ENCODE assay signal across 30 cellular contexts in the genomic region with DNA sequence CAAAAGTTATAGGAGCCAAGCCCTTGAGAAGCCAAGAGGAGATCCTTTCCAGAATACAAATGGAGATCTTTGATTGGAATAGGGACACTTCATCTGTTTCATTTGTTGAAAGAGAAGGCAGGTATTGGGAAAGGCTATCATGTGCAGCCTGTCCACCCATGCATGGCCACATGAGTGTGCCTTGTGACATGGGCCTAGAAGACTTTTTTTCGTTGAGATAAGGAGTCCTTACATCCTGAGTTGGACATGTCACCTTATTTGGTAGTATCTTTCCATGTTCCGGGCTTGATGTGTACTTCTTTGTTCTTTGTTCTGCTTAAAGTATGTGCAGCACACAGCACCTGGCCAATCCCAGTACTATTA.
"Had no signal": no experiment of that assay in that cellular context is flagged by ENCODE, and none has a peak within 500 bp of the region (broad histone marks: within the 10 kb centered on the region; RNA-seq: fewer than 3 reads in every experiment).

No MANE protein-coding gene starts in this region.

- H3K4me2 ChIP-seq: neural progenitor cell, smooth muscle cell had no signal

- DNase-seq: naive thymus-derived CD4-positive, alpha-beta T cell; natural killer cell; occipital lobe; ovary; right cardiac atrium; right lobe of liver; sigmoid colon; spleen; stimulated activated CD4-positive, alpha-beta T cell treated with anti-CD3 and anti-CD28 coated beads, Interleukin-12 subunit alpha, Interleukin-12 subunit beta, amount 100 ng/mL, for 4 hours; stimulated activated CD4-positive, alpha-beta T cell treated with anti-CD3 and anti-CD28 coated beads, Interleukin-1b, Interleukin-23, amount 100 ng/mL, for 48 hours; stimulated activated CD4-positive, alpha-beta T cell treated with anti-CD3 and anti-CD28 coated beads, Interleukin-4, amount 100 ng/mL, for 1 hour; stimulated activated CD4-positive, alpha-beta T cell treated with anti-CD3 and anti-CD28 coated beads, Interleukin-4, amount 100 ng/mL, for 4 hours; stimulated activated CD8-positive, alpha-beta memory T cell treated with anti-CD3 and anti-CD28 coated beads, Interleukin-4, amount 100 ng/mL, for 48 hours; stimulated activated naive CD4-positive, alpha-beta T cell; stimulated activated naive CD8-positive, alpha-beta T cell treated with anti-CD3 and anti-CD28 coated beads, Interleukin-15, amount 100 ng/mL, for 72 hours; stimulated activated naive CD8-positive, alpha-beta T cell treated with anti-CD3 and anti-CD28 coated beads, Interleukin-15, Interleukin-2, amounts not matched to agents 100 U/mL and 50 U/mL, for 24 hours; substantia nigra; testis; trophoblast cell; upper lobe of left lung had no signal

- H3K79me2 ChIP-seq: parathyroid adenoma had no signal

- H3K4me3 ChIP-seq: neural progenitor cell, ovary, prostate gland, right lobe of liver, sigmoid colon, skin epidermis, smooth muscle cell, spleen, suprapubic skin, testis, tibial nerve, upper lobe of left lung, vagina had no signal

- H3K36me3 ChIP-seq: neural progenitor cell, ovary, prostate gland, right lobe of liver, sigmoid colon, spleen, suprapubic skin, tibial nerve, upper lobe of left lung, vagina had no signal

- H3K27ac ChIP-seq: neural progenitor cell, ovary, parathyroid adenoma, prostate gland, right lobe of liver, sigmoid colon, skin epidermis, spleen, suprapubic skin, testis, tibial nerve, upper lobe of left lung, vagina had no signal

- H2AFZ ChIP-seq: neural progenitor cell, parathyroid adenoma had no signal

- ATAC-seq: naive thymus-derived CD4-positive, alpha-beta T cell; natural killer cell; right cardiac atrium; right lobe of liver; stimulated activated memory B cell treated with anti-CD40 and anti-IgM and Interleukin-4, amounts not matched to agents 10 μg/mL and 1 μg/mL and 100 μg/mL, for 72 hours; stimulated activated naive CD8-positive, alpha-beta T cell treated with anti-CD3 and anti-CD28 coated beads, Interleukin-15, amount 100 ng/mL, for 72 hours; stimulated activated naive CD8-positive, alpha-beta T cell treated with anti-CD3 and anti-CD28 coated beads, Interleukin-15, Interleukin-2, amounts not matched to agents 100 U/mL and 50 U/mL, for 24 hours had no signal

- FAIRE-seq: urothelium cell line had no signal

- H3K9me3 ChIP-seq: ovary, prostate gland, right lobe of liver, sigmoid colon, suprapubic skin, testis, tibial nerve, upper lobe of left lung, vagina had no signal

- H3K27me3 ChIP-seq: neural progenitor cell, ovary, right lobe of liver, sigmoid colon, spleen, suprapubic skin, testis, tibial nerve, upper lobe of left lung, vagina had no signal

- H3K9ac ChIP-seq: neural progenitor cell, parathyroid adenoma had no signal

- H3K4me1 ChIP-seq: parathyroid adenoma, prostate gland, right lobe of liver, suprapubic skin, testis had no signal
